In the genomic region with DNA sequence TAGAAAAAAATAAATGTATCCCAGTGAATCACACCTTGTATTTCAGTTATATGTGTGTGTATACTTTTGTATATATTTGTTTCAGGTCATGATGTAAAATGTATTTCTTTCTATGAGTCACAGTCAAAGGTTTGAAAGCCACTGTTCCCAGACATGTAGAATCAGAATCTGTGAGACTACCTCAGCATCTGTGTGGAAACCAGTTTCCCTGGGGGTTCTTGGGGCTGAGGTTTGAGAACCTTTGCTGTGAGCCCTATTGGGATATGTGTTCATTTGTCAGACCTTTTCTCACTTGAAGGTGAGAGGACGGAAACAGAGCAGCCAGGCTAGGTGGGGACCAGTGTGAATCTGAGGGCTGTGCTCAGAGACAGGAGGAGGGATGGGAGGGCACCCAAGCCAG, we compare ENCODE assay signal across 12 cellular contexts.
DNase-seq lines count a peak whose midpoint lies in the region; ATAC-seq and TF ChIP-seq lines count a peak whose summit lies in the region.
"Had no signal": no experiment of that assay in that cellular context is flagged by ENCODE, and none has a peak within 500 bp of the region (broad histone marks: within the 10 kb centered on the region; RNA-seq: fewer than 3 reads in every experiment).

No MANE protein-coding gene starts in this region.

- no peaks in the 10 kb centered on the region for H3K36me3 ChIP-seq in breast epithelium
- H3K36me3 ChIP-seq: cardiac muscle cell had no signal

- no peaks in the 10 kb centered on the region for H3K9me3 ChIP-seq in breast epithelium

- no peaks in the 10 kb centered on the region for H3K4me1 ChIP-seq in breast epithelium

- no peak overlapping the region for H3K27ac Mint-ChIP-seq in stimulated activated naive CD8-positive, alpha-beta T cell treated with anti-CD3 and anti-CD28 coated beads, Interleukin-15, amount 100 ng/mL, for 72 hours

- intact Hi-C loops in breast epithelium (cut with DNase I; ENCODE audit: low total_unique reads), result no loop called here

- no peak overlapping the region for H3K4me3 Mint-ChIP-seq in stimulated activated naive CD8-positive, alpha-beta T cell treated with anti-CD3 and anti-CD28 coated beads, Interleukin-15, amount 100 ng/mL, for 72 hours
- H3K4me3 Mint-ChIP-seq: immature natural killer cell had no signal

- H3K9me3 Mint-ChIP-seq in stimulated activated naive CD8-positive, alpha-beta T cell treated with anti-CD3 and anti-CD28 coated beads, Interleukin-15, amount 100 ng/mL, for 72 hours, result no peaks in the 10 kb centered on the region
- H3K9me3 Mint-ChIP-seq: immature natural killer cell had no signal

- no peaks in the 10 kb centered on the region for H3K4me1 Mint-ChIP-seq in stimulated activated naive CD8-positive, alpha-beta T cell treated with anti-CD3 and anti-CD28 coated beads, Interleukin-15, amount 100 ng/mL, for 72 hours

- ATAC-seq in GM19351 (IDR thresholded peaks at IDR 0.05; ENCODE audit: unreplicated experiment), result peak; percentile 80
- peak; percentile 74 for ATAC-seq in HG03064 (IDR thresholded peaks at IDR 0.05; ENCODE audit: low read depth, unreplicated experiment)
- no peak for ATAC-seq in stimulated activated naive CD8-positive, alpha-beta T cell treated with anti-CD3 and anti-CD28 coated beads, Interleukin-15, amount 100 ng/mL, for 72 hours
- ATAC-seq in GM19035 (IDR thresholded peaks at IDR 0.05; ENCODE audit: unreplicated experiment), result no peak
- ATAC-seq: sciatic nerve had no signal

- H3K27ac ChIP-seq in breast epithelium (peak overlapping the region; percentile 66 to 72), skin epidermis (peak overlapping the region in 15 of 21 experiments; percentile 27 to 88 (median 61))
- H3K27ac ChIP-seq: cardiac muscle cell had no signal

- H3K27me3 ChIP-seq in breast epithelium, result no peaks in the 10 kb centered on the region
- H3K27me3 ChIP-seq: cardiac muscle cell had no signal

- no peak for TF ChIP-seq POLR2A in breast epithelium (IDR thresholded peaks at IDR 0.05)

- TF ChIP-seq CTCF in breast epithelium (IDR thresholded peaks at IDR 0.05), result no peak

- no peaks in the 10 kb centered on the region for H3K27me3 Mint-ChIP-seq in stimulated activated naive CD8-positive, alpha-beta T cell treated with anti-CD3 and anti-CD28 coated beads, Interleukin-15, amount 100 ng/mL, for 72 hours

- DNase-seq in breast epithelium (ENCODE audit: low spot score in 2 of 2), result no peak
- no peak for DNase-seq in stimulated activated naive CD8-positive, alpha-beta T cell treated with anti-CD3 and anti-CD28 coated beads, Interleukin-15, amount 100 ng/mL, for 72 hours
- DNase-seq in LoVo (ENCODE audit: low spot score), result no peak
- DNase-seq: activated CD4-positive, alpha-beta T cell treated with anti-CD3 and anti-CD28 coated beads for 1 hour; immature natural killer cell; NCI-H524 treated with DMSO at 0.1 percent for 48 hours had no signal

- no peak overlapping the region for H3K4me3 ChIP-seq in breast epithelium
- no peak overlapping the region for H3K4me3 ChIP-seq in skin epidermis
- H3K4me3 ChIP-seq: cardiac muscle cell had no signal

Comparison
In these comparisons a context has a peak if more than half of its experiments do, and no peak if none do; other contexts are left out.
1. ATAC-seq: peak in GM19351 (single experiment) and HG03064 (single experiment); none in stimulated activated naive CD8-positive, alpha-beta T cell treated with anti-CD3 and anti-CD28 coated beads, Interleukin-15, amount 100 ng/mL, for 72 hours (single experiment) and GM19035 (single experiment).